ENCODE assay signal across 11 cellular contexts in genomic region chr3:169954142-169954756, GRCh38. TPM values are rescaled to one million over a fixed set of nuclear protein-coding genes. Genes with fewer than 3 reads are reported as not detected.
DNase-seq lines count a peak whose midpoint lies in the region; ATAC-seq and TF ChIP-seq lines count a peak whose summit lies in the region.
"Had no signal": no experiment of that assay in that cellular context is flagged by ENCODE, and none has a peak within 500 bp of the region (broad histone marks: within the 10 kb centered on the region; RNA-seq: fewer than 3 reads in every experiment).

No MANE protein-coding gene starts in this region.

- H3K9me3 ChIP-seq in Karpas-422 (ENCODE audit: low read length) (no peaks in the 10 kb centered on the region), neural cell (ENCODE audit: low read length) (no peaks in the 10 kb centered on the region)
- H3K9me3 ChIP-seq in effector memory CD4-positive, alpha-beta T cell (ENCODE audit: control insufficient read depth, low read length): no peaks in the 10 kb centered on the region

- H2AFZ ChIP-seq in Karpas-422 (ENCODE audit: low read length): peak overlapping the region; percentile 17
- H2AFZ ChIP-seq in neural cell (ENCODE audit: low read depth, low read length): no peak overlapping the region

- H3K79me2 ChIP-seq in Karpas-422 (ENCODE audit: low read length) (no peaks in the 10 kb centered on the region), neural cell (replicated peaks; ENCODE audit: insufficient read depth, low read length) (no peaks in the 10 kb centered on the region)

- peaks cover 33% of the 10 kb centered on the region for H3K4me1 ChIP-seq in Karpas-422 (ENCODE audit: low read length)
- no peaks in the 10 kb centered on the region for H3K4me1 ChIP-seq in effector memory CD4-positive, alpha-beta T cell (ENCODE audit: control insufficient read depth, insufficient read depth, low read length, poor library complexity, severe bottlenecking)

- H3K27me3 ChIP-seq in Karpas-422 (ENCODE audit: low read length) (no peaks in the 10 kb centered on the region), neural cell (ENCODE audit: insufficient read depth, low read depth, low read length) (no peaks in the 10 kb centered on the region)
- no peaks in the 10 kb centered on the region for H3K27me3 ChIP-seq in effector memory CD4-positive, alpha-beta T cell (replicated peaks; ENCODE audit: control insufficient read depth, insufficient read depth, low read length, poor library complexity, severe bottlenecking)

- H3F3A ChIP-seq in neural cell (ENCODE audit: insufficient read depth, low read length, poor library complexity, severe bottlenecking): no peaks in the 10 kb centered on the region

- H3K36me3 Mint-ChIP-seq in HFFc6 (ENCODE audit: low read depth): 0 out of 2 replicates have a peak, but pooled peaks cover 5% of the 10 kb centered on the region

- TF ChIP-seq EP300 in neural cell (conservative IDR thresholded peaks at IDR 0.05; ENCODE audit: poor library complexity, severe bottlenecking): no peak

- no peak overlapping the region; the same call in 1 of the 2 replicates for H3K27ac Mint-ChIP-seq in HFFc6

- H3K4me3 Mint-ChIP-seq in HFFc6: peak overlapping the region; percentile 45

- peak overlapping the region; percentile 80 for H3K27ac ChIP-seq in Karpas-422 (ENCODE audit: low read length)
- no peak overlapping the region for H3K27ac ChIP-seq in neural cell (ENCODE audit: low read length)
- no peak overlapping the region for H3K27ac ChIP-seq in effector memory CD4-positive, alpha-beta T cell (ENCODE audit: insufficient read depth, low read length, poor library complexity, severe bottlenecking)

- DNase-seq in HFFc6: no peak
- peak; percentile 67 for DNase-seq in Karpas-422
- no peak for DNase-seq in stimulated activated CD8-positive, alpha-beta memory T cell treated with anti-CD3 and anti-CD28 coated beads, Interleukin-4, amount 100 ng/mL, for 48 hours
- no peak for DNase-seq in RKO (ENCODE audit: low spot score)
- DNase-seq in AG08396 (ENCODE audit: low spot score): no peak
- no peak for DNase-seq in effector memory CD4-positive, alpha-beta T cell
- DNase-seq: occipital lobe, T-helper 9 cell had no signal

- ATAC-seq in GM18861 (IDR thresholded peaks at IDR 0.05; ENCODE audit: unreplicated experiment): peak; percentile 59

- peaks cover 14% of the 10 kb centered on the region for H3K4me1 Mint-ChIP-seq in HFFc6 (ENCODE audit: low read depth)

- H4K20me1 ChIP-seq in Karpas-422 (ENCODE audit: insufficient read depth, low read depth, low read length) (no peaks in the 10 kb centered on the region), neural cell (ENCODE audit: insufficient read depth) (no peaks in the 10 kb centered on the region)

- H3K9ac ChIP-seq in Karpas-422 (ENCODE audit: low read length) (peak overlapping the region; percentile 50), neural cell (ENCODE audit: low read length) (no peak overlapping the region)

- no peaks in the 10 kb centered on the region for H3K9me3 Mint-ChIP-seq in HFFc6

- peak overlapping the region; percentile 24; the same call in 1 of the 2 replicates for H3K4me3 ChIP-seq in Karpas-422 (ENCODE audit: low read length)
- H3K4me3 ChIP-seq in neural cell (ENCODE audit: low read length): no peak overlapping the region
- H3K4me3 ChIP-seq in effector memory CD4-positive, alpha-beta T cell (ENCODE audit: insufficient read depth, low read depth, low read length, poor library complexity, severe bottlenecking): no peak overlapping the region

- peaks cover 4% of the 10 kb centered on the region for H3K27me3 Mint-ChIP-seq in HFFc6 (ENCODE audit: insufficient read depth)

- H3K4me2 ChIP-seq in Karpas-422 (ENCODE audit: low read depth, low read length, poor library complexity, severe bottlenecking) (peak overlapping the region; percentile 50), neural cell (ENCODE audit: low read length) (no peak overlapping the region)

- no peak for TF ChIP-seq RAD21 in neural cell (conservative IDR thresholded peaks at IDR 0.05)

- TF ChIP-seq CTCF in HFFc6 (IDR thresholded peaks at IDR 0.05) (no peak), neural cell (IDR thresholded peaks at IDR 0.05; ENCODE audit: poor library complexity, severe bottlenecking) (no peak)

- no peaks in the 10 kb centered on the region for H3K36me3 ChIP-seq in Karpas-422 (ENCODE audit: insufficient read depth, low read length)
- H3K36me3 ChIP-seq in neural cell (ENCODE audit: insufficient read depth, low read length): no peaks in the 10 kb centered on the region
- no peaks in the 10 kb centered on the region for H3K36me3 ChIP-seq in effector memory CD4-positive, alpha-beta T cell (ENCODE audit: control insufficient read depth, insufficient read depth, low read length)

- no peaks in the 10 kb centered on the region for H3K9me2 ChIP-seq in Karpas-422 (replicated peaks; ENCODE audit: insufficient read depth, low read length)
- no peaks in the 10 kb centered on the region for H3K9me2 ChIP-seq in neural cell (ENCODE audit: insufficient read depth, low read length)

TF ChIP-seq in neural cell, 6 proteins besides CTCF, POLR2A, EP300 and RAD21:
- TF ChIP-seq EZH2 (IDR thresholded peaks at IDR 0.05; ENCODE audit: borderline replicate concordance, insufficient read depth, low read length, poor library complexity, severe bottlenecking) (no peak), SMC3 (conservative IDR thresholded peaks at IDR 0.05; ENCODE audit: poor library complexity) (no peak), POLR2AphosphoS5 (IDR thresholded peaks at IDR 0.05) (peak; percentile 32)

RNA-seq across cellular contexts. Expression of gene SEC62, which starts 12.4 kb away (rescaled TPM):
- total RNA-seq in HFFc6 (2021; fragmentation: NEBNext Ultra II Directional; extraction: Animal tissue kit (Norgen Biotek cat#: 25700)): 100 to 1,000 TPM; 124 to 153 (median 133) TPM
- 36.9 and 39.4 TPM in 2 replicates for total RNA-seq in Karpas-422 (2014; rRNA removed; shearing (Covaris generic); ENCODE audit: low replicate concordance)
- 41.1 and 41.9 TPM in 2 replicates for polyA plus RNA-seq in neural cell
- polyA minus RNA-seq in neural cell: 85.2 and 91.9 TPM in 2 replicates

RNA-seq across cellular contexts. Expression of gene SAMD7, which starts 42.9 kb away (rescaled TPM):
- total RNA-seq in HFFc6 (2021; fragmentation: NEBNext Ultra II Directional; extraction: Animal tissue kit (Norgen Biotek cat#: 25700)): not detected
- not detected in 2 replicates for total RNA-seq in Karpas-422 (2014; rRNA removed; shearing (Covaris generic); ENCODE audit: low replicate concordance)
- not detected in 2 replicates for polyA plus RNA-seq in neural cell
- not detected in 2 replicates for polyA minus RNA-seq in neural cell
- total RNA-seq: MCF 10A, occipital lobe had no signal
